Comparison of ENCODE assay signal across 2 cellular contexts in genomic region chr2:188203756-188204155, GRCh38.
TF ChIP-seq lines count a peak whose summit lies in the region.

No MANE protein-coding gene starts in this region.

TF ChIP-seq in HepG2, 621 proteins besides CTCF, POLR2A, EP300 and RAD21:
- TF ChIP-seq LCORL (IDR thresholded peaks at IDR 0.05) (no peak), LCORL (CRISPR knock-in tag; IDR thresholded peaks at IDR 0.05) (no peak), CEBPB (IDR thresholded peaks at IDR 0.05; ENCODE audit: borderline replicate concordance, low read depth, low read length) (peak; percentile 76; the same call in 1 of the 2 replicates), FOXK1 (CRISPR knock-in tag; IDR thresholded peaks at IDR 0.05; ENCODE audit: borderline replicate concordance, low read depth) (no peak), HNF1A (IDR thresholded peaks at IDR 0.05; ENCODE audit: low read depth) (no peak), HNF1A (CRISPR knock-in tag; IDR thresholded peaks at IDR 0.05; ENCODE audit: borderline replicate concordance) (no peak), MAFF (IDR thresholded peaks at IDR 0.05; ENCODE audit: low read depth, low read length) (no peak)

TF ChIP-seq in H1, 55 proteins besides CTCF, POLR2A, EP300 and RAD21:
- TF ChIP-seq CEBPB (IDR thresholded peaks at IDR 0.05; ENCODE audit: low read depth, low read length) (peak; percentile 32; the same call in 1 of the 2 replicates), TBP (IDR thresholded peaks at IDR 0.05; ENCODE audit: low read depth, low read length) (no peak)
